21 cellular contexts compared by ENCODE assay signal in the genomic region with DNA sequence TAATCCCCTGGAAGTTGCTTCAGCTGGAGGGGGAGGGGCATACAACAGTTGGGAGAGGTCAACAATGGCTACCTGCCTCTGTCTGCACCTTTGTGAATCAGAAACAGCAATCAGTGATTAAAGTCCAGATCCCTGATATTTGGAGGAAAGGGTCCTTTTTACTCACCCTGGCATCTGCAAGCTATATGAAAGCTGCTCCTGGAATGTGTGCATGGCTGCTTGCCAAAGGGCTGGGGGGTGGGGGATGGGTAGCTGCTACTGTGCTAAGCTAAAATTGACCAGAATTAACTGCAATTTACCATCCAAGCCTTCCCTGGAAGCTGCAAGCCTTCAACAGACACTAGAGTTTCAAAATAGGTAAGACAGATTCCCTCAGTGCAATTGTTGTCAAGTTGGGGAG. TPM values are rescaled to one million over a fixed set of nuclear protein-coding genes. Genes with fewer than 3 reads are reported as not detected.
DNase-seq lines count a peak whose midpoint lies in the region; ATAC-seq and TF ChIP-seq lines count a peak whose summit lies in the region.
"Had no signal": no experiment of that assay in that cellular context is flagged by ENCODE, and none has a peak within 500 bp of the region (broad histone marks: within the 10 kb centered on the region; RNA-seq: fewer than 3 reads in every experiment).

No MANE protein-coding gene starts in this region.

- no peak for DNase-seq in GM23338 (ENCODE audit: low spot score)
- peak; percentile 51 for DNase-seq in LHCN-M2 (ENCODE audit: low read depth)
- DNase-seq in astrocyte of the hippocampus (ENCODE audit: low read depth, low spot score) = peak; percentile 76
- no peak for DNase-seq in activated T-cell treated with anti-CD3 and anti-CD28 coated beads, Interleukin-2, amount 50 U/mL, for 4 hours
- DNase-seq in CD4-positive, alpha-beta memory T cell = no peak
- no peak for DNase-seq in COR-L47 (lab: John Stamatoyannopoulos, UW)
- DNase-seq: activated CD4-positive, alpha-beta T cell treated with anti-CD3 and anti-CD28 coated beads, Interleukin-2, amount 50 U/mL, for 1 hour; activated naive CD4-positive, alpha-beta T cell treated with Interleukin-2 at 50 U/mL for 16 hours; activated T-cell treated with anti-CD3 and anti-CD28 coated beads, Interleukin-2, amount 50 U/mL, for 1 hour; Caco-2; cerebellar nuclear complex; effector memory CD4-positive, alpha-beta T cell; left lung; mucosa of descending colon; NCI-H1436 treated with DMSO at 0.1 percent for 48 hours; right cardiac atrium; stimulated activated naive CD4-positive, alpha-beta T cell; tibial artery had no signal

- no peaks in the 10 kb centered on the region for H3K27me3 ChIP-seq in GM23338 (ENCODE audit: insufficient read depth)
- no peaks in the 10 kb centered on the region for H3K27me3 ChIP-seq in neuron (ENCODE audit: insufficient read depth, low read length)
- H3K27me3 ChIP-seq in CD4-positive, alpha-beta memory T cell (ENCODE audit: insufficient read depth, low read length) = no peaks in the 10 kb centered on the region
- H3K27me3 ChIP-seq: esophagus muscularis mucosa, left lung, tibial artery had no signal

- TF ChIP-seq CTCF in GM23338 (conservative IDR thresholded peaks at IDR 0.05; ENCODE audit: low read depth in 2 of 2) = no peak

- H3K9me3 ChIP-seq in neuron (ENCODE audit: low read length) = peaks cover 3% of the 10 kb centered on the region
- H3K9me3 ChIP-seq in CD4-positive, alpha-beta memory T cell (ENCODE audit: control insufficient read depth in 1 of 2, low read length in 2 of 2) = no peaks in the 10 kb centered on the region
- H3K9me3 ChIP-seq: Caco-2, esophagus muscularis mucosa, left lung, mucosa of descending colon, tibial artery had no signal

- H3K36me3 Mint-ChIP-seq in GM23338 (ENCODE audit: low read depth) = no peaks in the 10 kb centered on the region
- no peaks in the 10 kb centered on the region for H3K36me3 Mint-ChIP-seq in activated T-cell treated with anti-CD3 and anti-CD28 coated beads, Interleukin-2, amount 50 U/mL, for 4 hours (ENCODE audit: insufficient read depth)
- no peaks in the 10 kb centered on the region for H3K36me3 Mint-ChIP-seq in CD4-positive, alpha-beta memory T cell

- no peaks in the 10 kb centered on the region for H4K20me1 ChIP-seq in GM23338 (replicated peaks; ENCODE audit: insufficient read depth)

- H3K27me3 Mint-ChIP-seq in GM23338 (ENCODE audit: insufficient read depth, low read depth, poor library complexity) = no peaks in the 10 kb centered on the region
- H3K27me3 Mint-ChIP-seq in activated T-cell treated with anti-CD3 and anti-CD28 coated beads, Interleukin-2, amount 50 U/mL, for 4 hours (ENCODE audit: low read depth) = no peaks in the 10 kb centered on the region
- H3K27me3 Mint-ChIP-seq in CD4-positive, alpha-beta memory T cell = no peaks in the 10 kb centered on the region

- H2AFZ ChIP-seq in GM23338 (peak overlapping the region; percentile 39; the same call in 1 of the 2 replicates), neuron (ENCODE audit: low read depth, low read length) (peak overlapping the region; percentile 29)

- H3K27ac Mint-ChIP-seq in GM23338 = no peak overlapping the region
- no peak overlapping the region for H3K27ac Mint-ChIP-seq in CD4-positive, alpha-beta memory T cell

- H3K4me2 ChIP-seq in GM23338 = no peak overlapping the region

- POLR2A ChIA-PET in CD4-positive, alpha-beta memory T cell (lab: Charles Lee; ENCODE audit: partially characterized antibody) = interaction anchor here (1.8 kb wide), 1 partner anchor 13 kb away, joined by 4 read pairs; a partner anchor contains a TSS

- no peaks in the 10 kb centered on the region for H3F3A ChIP-seq in GM23338 (replicated peaks; ENCODE audit: low read depth)

- CTCF ChIA-PET in CD4-positive, alpha-beta memory T cell (lab: Charles Lee; ENCODE audit: partially characterized antibody) = interaction anchor here (1.3 kb wide), 2 partner anchors 18 to 237 kb away, joined by 3 read pairs; no protein-coding TSS in a partner anchor

- H3K79me2 ChIP-seq in GM23338 (replicated peaks; ENCODE audit: insufficient read depth) = no peaks in the 10 kb centered on the region

- H3K4me3 Mint-ChIP-seq in GM23338 = no peak overlapping the region
- no peak overlapping the region for H3K4me3 Mint-ChIP-seq in activated T-cell treated with anti-CD3 and anti-CD28 coated beads, Interleukin-2, amount 50 U/mL, for 4 hours
- no peak overlapping the region for H3K4me3 Mint-ChIP-seq in CD4-positive, alpha-beta memory T cell

- H3K4me3 ChIP-seq in GM23338 = no peak overlapping the region
- H3K4me3 ChIP-seq in neuron (ENCODE audit: low read length) = no peak overlapping the region
- H3K4me3 ChIP-seq in CD4-positive, alpha-beta memory T cell (ENCODE audit: low read length in 2 of 2) = no peak overlapping the region
- H3K4me3 ChIP-seq: esophagus muscularis mucosa, left lung, mucosa of descending colon, tibial artery had no signal

- H3K4me1 ChIP-seq in GM23338 (ENCODE audit: insufficient read depth) = peaks cover 4% of the 10 kb centered on the region
- peaks cover 3% of the 10 kb centered on the region for H3K4me1 ChIP-seq in neuron (ENCODE audit: insufficient read depth, low read length)
- H3K4me1 ChIP-seq in CD4-positive, alpha-beta memory T cell (ENCODE audit: insufficient read depth, low read length) = no peaks in the 10 kb centered on the region
- H3K4me1 ChIP-seq: Caco-2, esophagus muscularis mucosa, left lung, tibial artery had no signal

- H3K9me3 Mint-ChIP-seq in GM23338 = peaks cover 17% of the 10 kb centered on the region
- no peaks in the 10 kb centered on the region for H3K9me3 Mint-ChIP-seq in activated T-cell treated with anti-CD3 and anti-CD28 coated beads, Interleukin-2, amount 50 U/mL, for 4 hours
- H3K9me3 Mint-ChIP-seq in CD4-positive, alpha-beta memory T cell = no peaks in the 10 kb centered on the region

- H3K9me2 ChIP-seq in GM23338 (ENCODE audit: insufficient read depth) = 0 out of 2 replicates have a peak, but pooled peaks cover 9% of the 10 kb centered on the region

- H3K36me3 ChIP-seq in GM23338 (ENCODE audit: insufficient read depth) = no peaks in the 10 kb centered on the region
- H3K36me3 ChIP-seq in neuron (ENCODE audit: insufficient read depth, low read length) = no peaks in the 10 kb centered on the region
- no peaks in the 10 kb centered on the region for H3K36me3 ChIP-seq in CD4-positive, alpha-beta memory T cell (ENCODE audit: insufficient read depth, low read length)
- H3K36me3 ChIP-seq: esophagus muscularis mucosa, left lung, tibial artery had no signal

- intact Hi-C loops in CD4-positive, alpha-beta memory T cell (cut with micrococcal nuclease) = no loop called here

- no peak for ATAC-seq in GM23338
- ATAC-seq in activated T-cell treated with anti-CD3 and anti-CD28 coated beads, Interleukin-2, amount 50 U/mL, for 4 hours = no peak
- ATAC-seq: left lung, mucosa of descending colon, right cardiac atrium, Right ventricle myocardium inferior had no signal

- peaks cover 7% of the 10 kb centered on the region; the same call in 2 of the 3 replicates for H3K4me1 Mint-ChIP-seq in GM23338
- H3K4me1 Mint-ChIP-seq in activated T-cell treated with anti-CD3 and anti-CD28 coated beads, Interleukin-2, amount 50 U/mL, for 4 hours (ENCODE audit: low read depth) = peaks cover 3% of the 10 kb centered on the region
- H3K4me1 Mint-ChIP-seq in CD4-positive, alpha-beta memory T cell = peaks cover 0 to 6% (median 3%) of the 10 kb centered on the region in 4 donors

- H3K27ac ChIP-seq in GM23338 (ENCODE audit: low read depth) = no peak overlapping the region
- H3K27ac ChIP-seq in CD4-positive, alpha-beta memory T cell (ENCODE audit: low read depth, low read length) = no peak overlapping the region
- H3K27ac ChIP-seq: esophagus muscularis mucosa, left lung, tibial artery had no signal

TF ChIP-seq in GM23338, 12 proteins besides CTCF, POLR2A, EP300 and RAD21:
- TF ChIP-seq POLR2AphosphoS5 (IDR thresholded peaks at IDR 0.05; ENCODE audit: low read depth) (no peak), ZNF331 (CRISPR knock-in tag; IDR thresholded peaks at IDR 0.05; ENCODE audit: low read depth) (no peak), ZNF114 (CRISPR knock-in tag; IDR thresholded peaks at IDR 0.05) (no peak)

RNA-seq across cellular contexts. Expression of a gene that starts 13.5 kb away (rescaled TPM):
- 38.3 and 50.6 TPM in 2 replicates for total RNA-seq in GM23338 (2014; rRNA removed; shearing (Covaris generic))
- polyA plus RNA-seq in GM23338 (2016; fragmentation: Nextera tagmentation; extraction: Ambion mirVana) = 12.0 and 12.1 TPM in 2 replicates
- 21.4 and 30.2 TPM in 2 replicates for total RNA-seq in LHCN-M2 (2014; rRNA removed)
- 9.5 TPM for polyA plus RNA-seq in LHCN-M2 (2012)
- total RNA-seq in activated T-cell treated with anti-CD3 and anti-CD28 coated beads, Interleukin-2, amount 50 U/mL, for 4 hours = 10 to 100 TPM; 42.8 to 44.4 (median 43.4) TPM
- total RNA-seq in CD4-positive, alpha-beta memory T cell = 10 to 100 TPM; 34.2 to 40.8 TPM
- polyA plus RNA-seq in CD4-positive, alpha-beta memory T cell = 10 to 100 TPM in 1 of 2 donors, 1 to 10 TPM in 1; 8.9 to 11.1 TPM

Comparison
In these comparisons a context has a peak if more than half of its experiments do, and no peak if none do; other contexts are left out.
1. DNase-seq: peak in LHCN-M2 (single experiment) and astrocyte of the hippocampus (single experiment); none in GM23338 (single experiment), activated T-cell treated with anti-CD3 and anti-CD28 coated beads, Interleukin-2, amount 50 U/mL, for 4 hours (single experiment), CD4-positive, alpha-beta memory T cell (0 of 5) and COR-L47 (single experiment).